ENCODE assay signal across 9 cellular contexts in the genomic region with DNA sequence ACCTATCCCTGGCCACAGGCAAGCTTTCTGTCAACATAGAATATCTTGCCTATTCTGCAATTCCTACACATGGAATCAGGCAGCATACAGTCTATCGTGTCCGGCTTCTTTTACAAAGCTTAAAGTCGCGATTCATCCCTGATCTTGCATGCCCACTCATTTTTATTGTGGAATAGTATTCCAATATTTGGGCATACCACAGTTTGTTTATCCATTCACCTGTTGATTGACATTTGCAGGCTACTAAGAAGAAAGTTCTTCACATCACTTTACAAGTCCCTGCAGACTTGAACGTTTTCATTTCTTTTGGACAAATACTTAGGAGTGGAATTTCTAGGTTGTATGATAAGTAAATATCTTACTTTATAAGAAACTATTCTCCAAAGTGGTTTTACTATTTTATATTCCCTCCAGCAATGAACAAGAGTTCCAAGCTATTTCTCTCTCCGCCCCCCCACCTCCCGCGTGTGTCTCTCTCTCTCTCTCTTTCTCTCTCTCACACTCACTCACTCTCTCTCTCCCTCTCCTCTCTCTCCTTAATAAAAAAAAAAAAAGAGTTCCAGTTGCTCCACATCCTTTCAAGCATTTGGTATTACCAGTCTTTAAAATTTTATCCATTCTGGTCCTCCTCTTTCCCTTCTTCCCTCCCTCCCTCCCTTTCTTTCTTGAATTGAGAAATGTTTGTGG. TPM values are rescaled to one million over a fixed set of nuclear protein-coding genes. Genes with fewer than 3 reads are reported as not detected.
DNase-seq lines count a peak whose midpoint lies in the region; ATAC-seq and TF ChIP-seq lines count a peak whose summit lies in the region.
"Had no signal": no experiment of that assay in that cellular context is flagged by ENCODE, and none has a peak within 500 bp of the region (broad histone marks: within the 10 kb centered on the region; RNA-seq: fewer than 3 reads in every experiment).

No MANE protein-coding gene starts in this region.

- in situ Hi-C loops in GM23248 (cut with MboI): loop anchor here (10.0 kb wide), 2 partner anchors 254 to 584 kb away; no protein-coding TSS in a partner anchor

- peak overlapping the region; percentile 85 for H3K4me3 Mint-ChIP-seq in stimulated activated effector memory CD8-positive, alpha-beta T cell treated with anti-CD3 and anti-CD28 coated beads, Interleukin-12 subunit alpha, Interleukin-12 subunit beta, amount 100 ng/mL, for 72 hours

- no peak for TF ChIP-seq CTCF in hepatocyte (IDR thresholded peaks at IDR 0.05; ENCODE audit: poor library complexity)
- no peak for TF ChIP-seq CTCF in ascending aorta (IDR thresholded peaks at IDR 0.05)

- H3K4me2 ChIP-seq in GM23248 (ENCODE audit: unreplicated experiment) (peak overlapping the region; percentile 99), hepatocyte (peak overlapping the region; percentile 89)

- H3K79me2 ChIP-seq in GM23248 (ENCODE audit: insufficient read depth): no peaks in the 10 kb centered on the region
- H3K79me2 ChIP-seq in hepatocyte: no peaks in the 10 kb centered on the region

- H2AFZ ChIP-seq in GM23248 (peak overlapping the region; percentile 89), hepatocyte (peak overlapping the region; percentile 38)

- H3K27me3 ChIP-seq in GM23248 (replicated peaks; ENCODE audit: insufficient read depth): peaks cover 4% of the 10 kb centered on the region; the same call in 1 of the 2 replicates
- peaks cover 14% of the 10 kb centered on the region for H3K27me3 ChIP-seq in hepatocyte
- no peaks in the 10 kb centered on the region for H3K27me3 ChIP-seq in ascending aorta

- H3K9me3 ChIP-seq in GM23248 (ENCODE audit: low read depth): no peaks in the 10 kb centered on the region
- no peaks in the 10 kb centered on the region for H3K9me3 ChIP-seq in SK-N-MC (ENCODE audit: low read depth, low read length)
- no peaks in the 10 kb centered on the region for H3K9me3 ChIP-seq in hepatocyte (ENCODE audit: low read depth)
- H3K9me3 ChIP-seq in ascending aorta: no peaks in the 10 kb centered on the region

- H4K20me1 ChIP-seq in GM23248 (ENCODE audit: insufficient read depth): no peaks in the 10 kb centered on the region
- H4K20me1 ChIP-seq in hepatocyte (ENCODE audit: insufficient read depth, poor library complexity, severe bottlenecking): no peaks in the 10 kb centered on the region

- H3K9me2 ChIP-seq in GM23248 (ENCODE audit: insufficient read depth) (no peaks in the 10 kb centered on the region), hepatocyte (replicated peaks; ENCODE audit: insufficient read depth) (no peaks in the 10 kb centered on the region)

- no peaks in the 10 kb centered on the region for H3F3A ChIP-seq in GM23248 (ENCODE audit: insufficient read depth)

- H3K27ac ChIP-seq in GM23248 (no peak overlapping the region), SK-N-MC (no peak overlapping the region), hepatocyte (peak overlapping the region; percentile 18), ascending aorta (no peak overlapping the region)

- H3K4me1 ChIP-seq in GM23248 (ENCODE audit: insufficient read depth): no peaks in the 10 kb centered on the region
- H3K4me1 ChIP-seq in hepatocyte (ENCODE audit: insufficient read depth): no peaks in the 10 kb centered on the region
- H3K4me1 ChIP-seq in ascending aorta: no peaks in the 10 kb centered on the region

- H3K4me1 Mint-ChIP-seq in stimulated activated effector memory CD8-positive, alpha-beta T cell treated with anti-CD3 and anti-CD28 coated beads, Interleukin-12 subunit alpha, Interleukin-12 subunit beta, amount 100 ng/mL, for 72 hours: peaks cover 63% of the 10 kb centered on the region

- H3K9ac ChIP-seq in GM23248: no peak overlapping the region
- no peak overlapping the region for H3K9ac ChIP-seq in SK-N-MC (ENCODE audit: insufficient read length)

- H3K4me3 ChIP-seq in GM23248 (peak overlapping the region; percentile 79), SK-N-MC (peak overlapping the region; percentile 68), hepatocyte (peak overlapping the region; percentile 32), ascending aorta (peak overlapping the region in 1 of 2 donors; percentile 82)

- WGBS in GM23248 (ENCODE audit: low coverage in 1 of 2, low lambda C conversion rate in 2 of 2, missing lambda C conversion rate in 2 of 2), 2 experiments: 69 to 82% methylated on average over 7 to 8 of the region's 8 CpGs
- 90% methylated on average over 6 of the region's 8 CpGs for WGBS in hepatocyte (ENCODE audit: low lambda C conversion rate, missing lambda C conversion rate)

- no peaks in the 10 kb centered on the region for H3K9me3 Mint-ChIP-seq in stimulated activated effector memory CD8-positive, alpha-beta T cell treated with anti-CD3 and anti-CD28 coated beads, Interleukin-12 subunit alpha, Interleukin-12 subunit beta, amount 100 ng/mL, for 72 hours

- H3K36me3 ChIP-seq in GM23248 (ENCODE audit: low read depth) (no peaks in the 10 kb centered on the region), SK-N-MC (ENCODE audit: insufficient read depth, low read length) (no peaks in the 10 kb centered on the region), hepatocyte (replicated peaks; ENCODE audit: insufficient read depth, low read depth) (no peaks in the 10 kb centered on the region), ascending aorta (no peaks in the 10 kb centered on the region)

- H3K36me3 Mint-ChIP-seq in stimulated activated effector memory CD8-positive, alpha-beta T cell treated with anti-CD3 and anti-CD28 coated beads, Interleukin-12 subunit alpha, Interleukin-12 subunit beta, amount 100 ng/mL, for 72 hours: no peaks in the 10 kb centered on the region

- DNase-seq in GM23248 (no peak), SK-N-MC (ENCODE audit: low read depth, low spot score) (no peak), hepatocyte (ENCODE audit: low spot score) (no peak), ascending aorta (ENCODE audit: low spot score in 2 of 2) (no peak), NCI-H1417 treated with DMSO at 0.1 percent for 48 hours (lab: John Stamatoyannopoulos, UW) (no peak)
- DNase-seq in stimulated activated effector memory CD8-positive, alpha-beta T cell treated with anti-CD3 and anti-CD28 coated beads, Interleukin-12 subunit alpha, Interleukin-12 subunit beta, amount 100 ng/mL, for 72 hours (ENCODE audit: low spot score in 2 of 2): no peak

- no peak for ATAC-seq in stimulated activated effector memory CD8-positive, alpha-beta T cell treated with anti-CD3 and anti-CD28 coated beads, Interleukin-12 subunit alpha, Interleukin-12 subunit beta, amount 100 ng/mL, for 72 hours
- ATAC-seq in HG02938 (IDR thresholded peaks at IDR 0.05; ENCODE audit: unreplicated experiment) (no peak), GM21825 (IDR thresholded peaks at IDR 0.05; ENCODE audit: unreplicated experiment) (no peak)

- intact Hi-C loops in ascending aorta (cut with DNase I): no loop called here

- peak overlapping the region; percentile 85 for H3K27ac Mint-ChIP-seq in stimulated activated effector memory CD8-positive, alpha-beta T cell treated with anti-CD3 and anti-CD28 coated beads, Interleukin-12 subunit alpha, Interleukin-12 subunit beta, amount 100 ng/mL, for 72 hours
- H3K27ac Mint-ChIP-seq: activated CD8-positive, alpha-beta T cell treated with anti-CD3 and anti-CD28 coated beads, Interleukin-2, amount 10 ng/mL, durations not matched to agents 7 days and 5 days had no signal

RNA-seq across cellular contexts. Expression of a gene that starts 1.1 kb away (rescaled TPM):
- 12.8 and 14.4 TPM in 2 replicates for total RNA-seq in GM23248 (2014; rRNA removed; shearing (Covaris generic))
- 3.7 and 5.5 TPM in 2 replicates for polyA plus RNA-seq in GM23248 (2016; fragmentation: Nextera tagmentation; extraction: Ambion mirVana)
- 12.4 and 20.5 TPM in 2 replicates for total RNA-seq in hepatocyte
- 6.7 and 7.2 TPM in 2 replicates for polyA plus RNA-seq in hepatocyte
- 22.9 TPM for total RNA-seq in ascending aorta
